ENCODE assay signal across 8 cellular contexts in the genomic region with DNA sequence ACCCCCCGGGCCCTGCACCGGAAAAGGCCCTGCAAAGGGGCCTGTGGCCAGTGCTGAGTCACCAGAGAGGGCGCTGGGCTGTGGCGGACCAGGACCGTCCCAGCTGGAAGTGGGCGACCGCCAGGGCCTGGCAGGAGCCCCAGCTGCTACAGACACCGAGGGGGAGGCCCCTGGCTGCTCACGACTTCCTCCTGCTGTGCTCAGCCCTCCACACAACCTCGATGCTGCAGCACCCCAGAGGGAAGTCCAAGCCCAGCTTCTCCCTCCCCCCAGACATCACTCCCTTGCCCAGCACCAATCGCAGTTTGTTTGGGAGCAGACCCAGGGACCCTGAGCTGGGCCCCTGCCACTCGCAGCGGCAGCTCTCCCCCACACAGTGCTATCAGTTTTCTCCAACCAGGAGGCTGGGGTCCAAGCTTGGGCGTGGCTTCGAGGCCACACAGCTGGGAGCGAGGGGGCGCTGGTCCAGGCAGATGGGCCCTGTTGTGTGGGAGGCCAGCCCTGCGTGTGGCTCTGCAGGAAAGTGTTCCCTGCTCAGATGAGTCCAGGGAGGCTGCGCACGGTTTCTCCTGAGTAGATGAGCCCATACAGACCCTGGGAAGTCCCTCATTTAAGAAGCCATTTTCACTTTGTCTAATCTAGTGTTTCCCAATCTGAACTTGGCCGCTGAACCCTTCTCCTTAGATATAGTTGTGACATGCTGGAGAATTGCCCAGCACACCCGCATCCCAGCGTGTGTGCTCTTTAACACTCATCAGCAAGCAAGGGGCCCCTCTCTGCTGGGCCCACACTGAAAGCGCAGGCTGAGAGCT. TPM values are rescaled to one million over a fixed set of nuclear protein-coding genes. Genes with fewer than 3 reads are reported as not detected.
DNase-seq lines count a peak whose midpoint lies in the region; ATAC-seq and TF ChIP-seq lines count a peak whose summit lies in the region.

No MANE protein-coding gene starts in this region.

- no peaks in the 10 kb centered on the region for H3K79me2 ChIP-seq in smooth muscle cell (ENCODE audit: low read depth)

- WGBS in smooth muscle cell (ENCODE audit: low lambda C conversion rate): 11% methylated on average over 18 of the region's 24 CpGs

- H3K4me3 ChIP-seq in Caco-2 (ENCODE audit: low read depth, low read length) (no peak overlapping the region), kidney epithelial cell (ENCODE audit: low read depth, low read length) (no peak overlapping the region), smooth muscle cell (no peak overlapping the region)

- peak overlapping the region; percentile 77 for H3K4me2 ChIP-seq in smooth muscle cell

- peak overlapping the region; percentile 57 for H3K27ac Mint-ChIP-seq in Caco-2 (ENCODE audit: unreplicated experiment)

- ATAC-seq in GM19455 (IDR thresholded peaks at IDR 0.05; ENCODE audit: unreplicated experiment) (peak; percentile 47), HG03469 (IDR thresholded peaks at IDR 0.05; ENCODE audit: unreplicated experiment) (peak; percentile 29)

- no peak overlapping the region for H2AFZ ChIP-seq in smooth muscle cell (ENCODE audit: low read depth)

- H3K4me1 Mint-ChIP-seq in Caco-2 (ENCODE audit: low read depth, unreplicated experiment): peaks cover 11% of the 10 kb centered on the region

- no peaks in the 10 kb centered on the region; the same call in 1 of the 2 replicates for H3K36me3 ChIP-seq in Caco-2 (ENCODE audit: control insufficient read depth, insufficient read depth, low read length)
- H3K36me3 ChIP-seq in kidney epithelial cell (ENCODE audit: control insufficient read depth, insufficient read depth, low read length): peaks cover 3% of the 10 kb centered on the region
- H3K36me3 ChIP-seq in smooth muscle cell (ENCODE audit: low read depth): no peaks in the 10 kb centered on the region

- H4K20me1 ChIP-seq in smooth muscle cell (ENCODE audit: low read depth): no peaks in the 10 kb centered on the region

- H3K27me3 ChIP-seq in Caco-2 (replicated peaks; ENCODE audit: control insufficient read depth, insufficient read depth, low read length) (no peaks in the 10 kb centered on the region), kidney epithelial cell (ENCODE audit: control insufficient read depth, insufficient read depth, low read length) (no peaks in the 10 kb centered on the region), smooth muscle cell (ENCODE audit: low read depth) (no peaks in the 10 kb centered on the region)

- no TSS peak for BruUV-seq in Caco-2 (replicated peaks; lab: Mats Ljungman, UMichigan)

- TF ChIP-seq CTCF in Caco-2 (IDR thresholded peaks at IDR 0.05; ENCODE audit: insufficient read depth in 1 of 2, low read depth in 1 of 2, low read length in 1 of 2, severe bottlenecking in 1 of 2, unreplicated experiment in 1 of 2): no peak
- no peak for TF ChIP-seq CTCF in kidney epithelial cell (IDR thresholded peaks at IDR 0.05; ENCODE audit: insufficient read depth, low read length, poor library complexity, severe bottlenecking)
- no peak for TF ChIP-seq CTCF in smooth muscle cell (IDR thresholded peaks at IDR 0.05; ENCODE audit: borderline replicate concordance, insufficient read depth, poor library complexity, severe bottlenecking)

- peaks cover 12% of the 10 kb centered on the region for H3F3A ChIP-seq in smooth muscle cell (ENCODE audit: low read depth)

- H3K9me3 ChIP-seq in Caco-2: no peaks in the 10 kb centered on the region
- no peaks in the 10 kb centered on the region for H3K9me3 ChIP-seq in smooth muscle cell (replicated peaks; ENCODE audit: low read depth)

- peak overlapping the region; percentile 34 for H3K9ac ChIP-seq in smooth muscle cell (ENCODE audit: low read depth)

- CTCF ChIA-PET in Caco-2 (lab: Charles Lee): interaction anchor here (0.6 to 1.3 kb wide), 4 partner anchors 9 to 47 kb away, joined by 3 to 8 read pairs (median 6); a partner anchor contains a TSS

- H3K9me3 Mint-ChIP-seq in Caco-2 (ENCODE audit: unreplicated experiment): no peaks in the 10 kb centered on the region

- peak overlapping the region; percentile 92 for H3K27ac ChIP-seq in caudate nucleus (ENCODE audit: low read depth, low read length)
- peak overlapping the region; percentile 83 for H3K27ac ChIP-seq in smooth muscle cell (ENCODE audit: low read depth)

- intact Hi-C loops in Caco-2 (cut with micrococcal nuclease; ENCODE audit: unreplicated experiment): no loop called here

- H3K4me3 Mint-ChIP-seq in Caco-2 (ENCODE audit: unreplicated experiment): no peak overlapping the region

- no peaks in the 10 kb centered on the region for H3K27me3 Mint-ChIP-seq in Caco-2 (ENCODE audit: insufficient read depth, unreplicated experiment)

- POLR2A ChIA-PET in Caco-2 (lab: Charles Lee): interaction anchor here (0.6 kb wide), 1 partner anchor 764 kb away, joined by 3 read pairs; no protein-coding TSS in a partner anchor

- DNase-seq in Caco-2 (no peak), SKM-1 treated with dmso at 0.1 percent for 144 hours (lab: John Stamatoyannopoulos, UW; ENCODE audit: unreplicated experiment) (peak; percentile 94), caudate nucleus (lab: John Stamatoyannopoulos, UW) (peak in 57 of 61 donors; percentile 22 to 88 (median 68)), kidney epithelial cell (ENCODE audit: low read depth) (peak; percentile 47), smooth muscle cell (lab: John Stamatoyannopoulos, UW; ENCODE audit: unreplicated experiment) (peak; percentile 92), NCI-H226 (no peak)

- peaks cover 4% of the 10 kb centered on the region for H3K36me3 Mint-ChIP-seq in Caco-2 (ENCODE audit: insufficient read depth, unreplicated experiment)

- H3K4me1 ChIP-seq in Caco-2 (peaks cover 23% of the 10 kb centered on the region), smooth muscle cell (ENCODE audit: low read depth) (peaks cover 26% of the 10 kb centered on the region)

RNA-seq across cellular contexts. Expression of a gene that starts 5.6 kb away (rescaled TPM):
- 19.8 and 20.7 TPM in 2 replicates for total RNA-seq in Caco-2 (2022)
- total RNA-seq in kidney epithelial cell: 5.0 and 10.4 TPM in 2 replicates
- total RNA-seq in smooth muscle cell: 20.4 and 26.6 TPM in 2 replicates
- 16.6 and 33.7 TPM in 2 replicates for polyA plus RNA-seq in smooth muscle cell

RNA-seq across cellular contexts. Expression of a gene that starts 24.6 kb away (rescaled TPM):
- 24.1 and 24.5 TPM in 2 replicates for total RNA-seq in Caco-2 (2022)
- total RNA-seq in kidney epithelial cell: 13.3 and 14.3 TPM in 2 replicates
- 9.7 and 16.5 TPM in 2 replicates for total RNA-seq in smooth muscle cell
- 20.0 and 20.7 TPM in 2 replicates for polyA plus RNA-seq in smooth muscle cell

RNA-seq across cellular contexts. Expression of a gene that starts 25.3 kb away (rescaled TPM):
- total RNA-seq in Caco-2 (2022) (65.7 and 72.8 TPM in 2 replicates), kidney epithelial cell (65.9 and 75.2 TPM in 2 replicates), smooth muscle cell (15.6 and 27.3 TPM in 2 replicates)
- 44.0 and 59.6 TPM in 2 replicates for polyA plus RNA-seq in smooth muscle cell

RNA-seq across cellular contexts. Expression of a gene that starts 41.5 kb away (rescaled TPM):
- total RNA-seq in Caco-2 (2022) (3.2 and 4.8 TPM in 2 replicates), kidney epithelial cell (500 and 806 TPM in 2 replicates), smooth muscle cell (3,694 and 5,079 TPM in 2 replicates)
- 4,318 and 5,332 TPM in 2 replicates for polyA plus RNA-seq in smooth muscle cell

RNA-seq across cellular contexts. Expression of a gene that starts 52.2 kb away (rescaled TPM):
- 20.2 and 22.3 TPM in 2 replicates for total RNA-seq in Caco-2 (2022)
- total RNA-seq in kidney epithelial cell: 46.2 and 59.0 TPM in 2 replicates
- total RNA-seq in smooth muscle cell: 23.4 and 31.0 TPM in 2 replicates
- polyA plus RNA-seq in smooth muscle cell: 13.2 and 16.2 TPM in 2 replicates

Comparison
In these comparisons a context has a peak if more than half of its experiments do, and no peak if none do; other contexts are left out.
1. DNase-seq: peak in SKM-1 treated with dmso at 0.1 percent for 144 hours (single experiment), caudate nucleus (57 of 61), kidney epithelial cell (single experiment) and smooth muscle cell (single experiment); none in Caco-2 (0 of 2) and NCI-H226 (single experiment).